ENCODE assay signal across 2 cellular contexts in the genomic region with DNA sequence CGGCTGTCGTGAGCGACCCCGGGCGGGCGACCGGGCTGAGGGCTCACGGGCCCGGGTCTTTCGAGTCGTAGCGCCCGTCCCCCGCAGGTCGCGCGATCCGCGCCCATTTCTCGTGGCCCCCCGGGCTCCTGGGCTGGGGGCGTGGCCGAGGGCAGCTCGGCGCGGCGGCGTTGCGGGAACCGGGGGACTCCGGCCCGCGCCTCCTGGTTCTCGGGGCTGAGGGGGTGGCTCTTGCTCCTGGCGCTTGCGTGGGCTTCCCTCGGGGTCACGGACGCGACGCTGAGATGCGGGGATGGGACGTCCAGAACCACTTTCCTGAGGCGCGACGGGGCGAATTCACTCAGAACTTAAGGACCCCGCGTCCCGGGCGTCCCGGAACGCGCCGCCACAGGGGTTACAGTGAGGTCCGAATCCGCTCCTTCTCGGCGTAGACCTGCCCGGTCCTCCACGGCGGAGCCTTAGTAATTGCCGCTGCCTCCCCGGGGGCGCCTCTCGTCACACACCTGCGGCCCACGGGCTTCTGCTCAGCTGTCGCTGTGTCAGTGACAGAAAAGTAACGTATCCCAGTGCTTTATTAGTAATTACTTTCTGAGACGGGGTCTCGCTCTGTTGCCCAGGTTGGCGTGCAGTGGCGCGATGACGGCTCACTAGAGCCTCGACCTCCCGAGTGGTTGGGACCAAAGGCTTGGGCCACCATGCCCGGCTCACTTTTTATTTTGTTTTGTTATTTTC.
TF ChIP-seq lines count a peak whose summit lies in the region.

No MANE protein-coding gene starts in this region.

TF ChIP-seq in SK-N-SH, 30 proteins besides CTCF, POLR2A, EP300 and RAD21:
- TF ChIP-seq, protein P1, sequence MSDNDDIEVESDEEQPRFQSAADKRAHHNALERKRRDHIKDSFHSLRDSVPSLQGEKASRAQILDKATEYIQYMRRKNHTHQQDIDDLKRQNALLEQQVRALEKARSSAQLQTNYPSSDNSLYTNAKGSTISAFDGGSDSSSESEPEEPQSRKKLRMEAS (IDR thresholded peaks at IDR 0.05; ENCODE audit: low read depth), result no peak
- TF ChIP-seq, protein P2, sequence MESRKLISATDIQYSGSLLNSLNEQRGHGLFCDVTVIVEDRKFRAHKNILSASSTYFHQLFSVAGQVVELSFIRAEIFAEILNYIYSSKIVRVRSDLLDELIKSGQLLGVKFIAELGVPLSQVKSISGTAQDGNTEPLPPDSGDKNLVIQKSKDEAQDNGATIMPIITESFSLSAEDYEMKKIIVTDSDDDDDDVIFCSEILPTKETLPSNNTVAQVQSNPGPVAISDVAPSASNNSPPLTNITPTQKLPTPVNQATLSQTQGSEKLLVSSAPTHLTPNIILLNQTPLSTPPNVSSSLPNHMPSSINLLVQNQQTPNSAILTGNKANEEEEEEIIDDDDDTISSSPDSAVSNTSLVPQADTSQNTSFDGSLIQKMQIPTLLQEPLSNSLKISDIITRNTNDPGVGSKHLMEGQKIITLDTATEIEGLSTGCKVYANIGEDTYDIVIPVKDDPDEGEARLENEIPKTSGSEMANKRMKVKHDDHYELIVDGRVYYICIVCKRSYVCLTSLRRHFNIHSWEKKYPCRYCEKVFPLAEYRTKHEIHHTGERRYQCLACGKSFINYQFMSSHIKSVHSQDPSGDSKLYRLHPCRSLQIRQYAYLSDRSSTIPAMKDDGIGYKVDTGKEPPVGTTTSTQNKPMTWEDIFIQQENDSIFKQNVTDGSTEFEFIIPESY (IDR thresholded peaks at IDR 0.05; ENCODE audit: borderline replicate concordance, low read depth), result no peak
- TF ChIP-seq POLR2AphosphoS5 (IDR thresholded peaks at IDR 0.05; ENCODE audit: low read depth, low read length) (no peak), MXI1 (IDR thresholded peaks at IDR 0.05; ENCODE audit: low read depth, low read length) (no peak; the same call in 1 of the 2 replicates), CHD2 (IDR thresholded peaks at IDR 0.05; ENCODE audit: low read length, partially characterized antibody) (no peak), SMC3 (IDR thresholded peaks at IDR 0.05; ENCODE audit: low read depth, low read length) (no peak), SIN3A (IDR thresholded peaks at IDR 0.05; ENCODE audit: borderline replicate concordance, low read depth, low read length) (no peak)
- TF ChIP-seq, protein P3, sequence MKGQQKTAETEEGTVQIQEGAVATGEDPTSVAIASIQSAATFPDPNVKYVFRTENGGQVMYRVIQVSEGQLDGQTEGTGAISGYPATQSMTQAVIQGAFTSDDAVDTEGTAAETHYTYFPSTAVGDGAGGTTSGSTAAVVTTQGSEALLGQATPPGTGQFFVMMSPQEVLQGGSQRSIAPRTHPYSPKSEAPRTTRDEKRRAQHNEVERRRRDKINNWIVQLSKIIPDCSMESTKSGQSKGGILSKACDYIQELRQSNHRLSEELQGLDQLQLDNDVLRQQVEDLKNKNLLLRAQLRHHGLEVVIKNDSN (IDR thresholded peaks at IDR 0.05; ENCODE audit: borderline replicate concordance, low read depth), result no peak

TF ChIP-seq in HepG2, 621 proteins besides CTCF, POLR2A, EP300 and RAD21 (continues in another document):
- 0 out of 2 replicates have a peak, but pooled peaks have one; percentile 41 for TF ChIP-seq NKX3-1 (CRISPR knock-in tag; IDR thresholded peaks at IDR 0.05)
- TF ChIP-seq, protein P4, sequence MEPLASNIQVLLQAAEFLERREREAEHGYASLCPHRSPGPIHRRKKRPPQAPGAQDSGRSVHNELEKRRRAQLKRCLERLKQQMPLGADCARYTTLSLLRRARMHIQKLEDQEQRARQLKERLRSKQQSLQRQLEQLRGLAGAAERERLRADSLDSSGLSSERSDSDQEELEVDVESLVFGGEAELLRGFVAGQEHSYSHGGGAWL (CRISPR knock-in tag; IDR thresholded peaks at IDR 0.05), result 0 out of 2 replicates have a peak, but pooled peaks have one; percentile 24
- 0 out of 2 replicates have a peak, but pooled peaks have one; percentile 41 for TF ChIP-seq ZNF235 (CRISPR knock-in tag; IDR thresholded peaks at IDR 0.05; ENCODE audit: borderline replicate concordance)
- no peak for TF ChIP-seq ATAD3A (CRISPR knock-in tag; IDR thresholded peaks at IDR 0.05)
- TF ChIP-seq, protein P5, sequence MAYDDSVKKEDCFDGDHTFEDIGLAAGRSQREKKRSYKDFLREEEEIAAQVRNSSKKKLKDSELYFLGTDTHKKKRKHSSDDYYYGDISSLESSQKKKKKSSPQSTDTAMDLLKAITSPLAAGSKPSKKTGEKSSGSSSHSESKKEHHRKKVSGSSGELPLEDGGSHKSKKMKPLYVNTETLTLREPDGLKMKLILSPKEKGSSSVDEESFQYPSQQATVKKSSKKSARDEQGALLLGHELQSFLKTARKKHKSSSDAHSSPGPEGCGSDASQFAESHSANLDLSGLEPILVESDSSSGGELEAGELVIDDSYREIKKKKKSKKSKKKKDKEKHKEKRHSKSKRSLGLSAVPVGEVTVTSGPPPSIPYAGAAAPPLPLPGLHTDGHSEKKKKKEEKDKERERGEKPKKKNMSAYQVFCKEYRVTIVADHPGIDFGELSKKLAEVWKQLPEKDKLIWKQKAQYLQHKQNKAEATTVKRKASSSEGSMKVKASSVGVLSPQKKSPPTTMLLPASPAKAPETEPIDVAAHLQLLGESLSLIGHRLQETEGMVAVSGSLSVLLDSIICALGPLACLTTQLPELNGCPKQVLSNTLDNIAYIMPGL (CRISPR knock-in tag; IDR thresholded peaks at IDR 0.05; ENCODE audit: borderline replicate concordance in 1 of 2, low read depth in 1 of 2), result 0 out of 4 replicates have a peak, but pooled peaks of 1 of the 2 experiments have one; percentile 14
- TF ChIP-seq AGO2 (optimal IDR thresholded peaks at IDR 0.05; ENCODE audit: low read depth, low read length), result peak; percentile 35
- TF ChIP-seq ZNF232 (CRISPR knock-in tag; IDR thresholded peaks at IDR 0.05; ENCODE audit: borderline replicate concordance), result 0 out of 2 replicates have a peak, but pooled peaks have one; percentile 6
- peak; percentile 47 for TF ChIP-seq YEATS4 (CRISPR knock-in tag; IDR thresholded peaks at IDR 0.05; ENCODE audit: borderline replicate concordance)
- TF ChIP-seq RBFOX2 (IDR thresholded peaks at IDR 0.05; ENCODE audit: low read depth, low read length), result peak; percentile 79
- TF ChIP-seq, protein P6, sequence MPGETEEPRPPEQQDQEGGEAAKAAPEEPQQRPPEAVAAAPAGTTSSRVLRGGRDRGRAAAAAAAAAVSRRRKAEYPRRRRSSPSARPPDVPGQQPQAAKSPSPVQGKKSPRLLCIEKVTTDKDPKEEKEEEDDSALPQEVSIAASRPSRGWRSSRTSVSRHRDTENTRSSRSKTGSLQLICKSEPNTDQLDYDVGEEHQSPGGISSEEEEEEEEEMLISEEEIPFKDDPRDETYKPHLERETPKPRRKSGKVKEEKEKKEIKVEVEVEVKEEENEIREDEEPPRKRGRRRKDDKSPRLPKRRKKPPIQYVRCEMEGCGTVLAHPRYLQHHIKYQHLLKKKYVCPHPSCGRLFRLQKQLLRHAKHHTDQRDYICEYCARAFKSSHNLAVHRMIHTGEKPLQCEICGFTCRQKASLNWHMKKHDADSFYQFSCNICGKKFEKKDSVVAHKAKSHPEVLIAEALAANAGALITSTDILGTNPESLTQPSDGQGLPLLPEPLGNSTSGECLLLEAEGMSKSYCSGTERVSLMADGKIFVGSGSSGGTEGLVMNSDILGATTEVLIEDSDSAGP (CRISPR knock-in tag; IDR thresholded peaks at IDR 0.05; ENCODE audit: borderline replicate concordance), result 0 out of 2 replicates have a peak, but pooled peaks have one; percentile 9
- TF ChIP-seq, protein P7, sequence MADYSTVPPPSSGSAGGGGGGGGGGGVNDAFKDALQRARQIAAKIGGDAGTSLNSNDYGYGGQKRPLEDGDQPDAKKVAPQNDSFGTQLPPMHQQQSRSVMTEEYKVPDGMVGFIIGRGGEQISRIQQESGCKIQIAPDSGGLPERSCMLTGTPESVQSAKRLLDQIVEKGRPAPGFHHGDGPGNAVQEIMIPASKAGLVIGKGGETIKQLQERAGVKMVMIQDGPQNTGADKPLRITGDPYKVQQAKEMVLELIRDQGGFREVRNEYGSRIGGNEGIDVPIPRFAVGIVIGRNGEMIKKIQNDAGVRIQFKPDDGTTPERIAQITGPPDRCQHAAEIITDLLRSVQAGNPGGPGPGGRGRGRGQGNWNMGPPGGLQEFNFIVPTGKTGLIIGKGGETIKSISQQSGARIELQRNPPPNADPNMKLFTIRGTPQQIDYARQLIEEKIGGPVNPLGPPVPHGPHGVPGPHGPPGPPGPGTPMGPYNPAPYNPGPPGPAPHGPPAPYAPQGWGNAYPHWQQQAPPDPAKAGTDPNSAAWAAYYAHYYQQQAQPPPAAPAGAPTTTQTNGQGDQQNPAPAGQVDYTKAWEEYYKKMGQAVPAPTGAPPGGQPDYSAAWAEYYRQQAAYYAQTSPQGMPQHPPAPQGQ (CRISPR knock-in tag; IDR thresholded peaks at IDR 0.05; ENCODE audit: borderline replicate concordance), result no peak
- 0 out of 2 replicates have a peak, but pooled peaks have one; percentile 4 for TF ChIP-seq ZNF672 (CRISPR knock-in tag; IDR thresholded peaks at IDR 0.05)
- TF ChIP-seq, protein P8, sequence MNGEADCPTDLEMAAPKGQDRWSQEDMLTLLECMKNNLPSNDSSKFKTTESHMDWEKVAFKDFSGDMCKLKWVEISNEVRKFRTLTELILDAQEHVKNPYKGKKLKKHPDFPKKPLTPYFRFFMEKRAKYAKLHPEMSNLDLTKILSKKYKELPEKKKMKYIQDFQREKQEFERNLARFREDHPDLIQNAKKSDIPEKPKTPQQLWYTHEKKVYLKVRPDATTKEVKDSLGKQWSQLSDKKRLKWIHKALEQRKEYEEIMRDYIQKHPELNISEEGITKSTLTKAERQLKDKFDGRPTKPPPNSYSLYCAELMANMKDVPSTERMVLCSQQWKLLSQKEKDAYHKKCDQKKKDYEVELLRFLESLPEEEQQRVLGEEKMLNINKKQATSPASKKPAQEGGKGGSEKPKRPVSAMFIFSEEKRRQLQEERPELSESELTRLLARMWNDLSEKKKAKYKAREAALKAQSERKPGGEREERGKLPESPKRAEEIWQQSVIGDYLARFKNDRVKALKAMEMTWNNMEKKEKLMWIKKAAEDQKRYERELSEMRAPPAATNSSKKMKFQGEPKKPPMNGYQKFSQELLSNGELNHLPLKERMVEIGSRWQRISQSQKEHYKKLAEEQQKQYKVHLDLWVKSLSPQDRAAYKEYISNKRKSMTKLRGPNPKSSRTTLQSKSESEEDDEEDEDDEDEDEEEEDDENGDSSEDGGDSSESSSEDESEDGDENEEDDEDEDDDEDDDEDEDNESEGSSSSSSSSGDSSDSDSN (CRISPR knock-in tag; IDR thresholded peaks at IDR 0.05), result peak; percentile 41
- peak; percentile 29 for TF ChIP-seq XRCC5 (optimal IDR thresholded peaks at IDR 0.05; ENCODE audit: low read length)
- peak; percentile 89 for TF ChIP-seq ZNF121 (CRISPR knock-in tag; IDR thresholded peaks at IDR 0.05)
- TF ChIP-seq, protein P9, sequence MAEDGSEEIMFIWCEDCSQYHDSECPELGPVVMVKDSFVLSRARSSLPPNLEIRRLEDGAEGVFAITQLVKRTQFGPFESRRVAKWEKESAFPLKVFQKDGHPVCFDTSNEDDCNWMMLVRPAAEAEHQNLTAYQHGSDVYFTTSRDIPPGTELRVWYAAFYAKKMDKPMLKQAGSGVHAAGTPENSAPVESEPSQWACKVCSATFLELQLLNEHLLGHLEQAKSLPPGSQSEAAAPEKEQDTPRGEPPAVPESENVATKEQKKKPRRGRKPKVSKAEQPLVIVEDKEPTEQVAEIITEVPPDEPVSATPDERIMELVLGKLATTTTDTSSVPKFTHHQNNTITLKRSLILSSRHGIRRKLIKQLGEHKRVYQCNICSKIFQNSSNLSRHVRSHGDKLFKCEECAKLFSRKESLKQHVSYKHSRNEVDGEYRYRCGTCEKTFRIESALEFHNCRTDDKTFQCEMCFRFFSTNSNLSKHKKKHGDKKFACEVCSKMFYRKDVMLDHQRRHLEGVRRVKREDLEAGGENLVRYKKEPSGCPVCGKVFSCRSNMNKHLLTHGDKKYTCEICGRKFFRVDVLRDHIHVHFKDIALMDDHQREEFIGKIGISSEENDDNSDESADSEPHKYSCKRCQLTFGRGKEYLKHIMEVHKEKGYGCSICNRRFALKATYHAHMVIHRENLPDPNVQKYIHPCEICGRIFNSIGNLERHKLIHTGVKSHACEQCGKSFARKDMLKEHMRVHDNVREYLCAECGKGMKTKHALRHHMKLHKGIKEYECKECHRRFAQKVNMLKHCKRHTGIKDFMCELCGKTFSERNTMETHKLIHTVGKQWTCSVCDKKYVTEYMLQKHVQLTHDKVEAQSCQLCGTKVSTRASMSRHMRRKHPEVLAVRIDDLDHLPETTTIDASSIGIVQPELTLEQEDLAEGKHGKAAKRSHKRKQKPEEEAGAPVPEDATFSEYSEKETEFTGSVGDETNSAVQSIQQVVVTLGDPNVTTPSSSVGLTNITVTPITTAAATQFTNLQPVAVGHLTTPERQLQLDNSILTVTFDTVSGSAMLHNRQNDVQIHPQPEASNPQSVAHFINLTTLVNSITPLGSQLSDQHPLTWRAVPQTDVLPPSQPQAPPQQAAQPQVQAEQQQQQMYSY (CRISPR knock-in tag; IDR thresholded peaks at IDR 0.05), result peak; percentile 53; the same call in 1 of the 2 replicates
- TF ChIP-seq, protein P10, sequence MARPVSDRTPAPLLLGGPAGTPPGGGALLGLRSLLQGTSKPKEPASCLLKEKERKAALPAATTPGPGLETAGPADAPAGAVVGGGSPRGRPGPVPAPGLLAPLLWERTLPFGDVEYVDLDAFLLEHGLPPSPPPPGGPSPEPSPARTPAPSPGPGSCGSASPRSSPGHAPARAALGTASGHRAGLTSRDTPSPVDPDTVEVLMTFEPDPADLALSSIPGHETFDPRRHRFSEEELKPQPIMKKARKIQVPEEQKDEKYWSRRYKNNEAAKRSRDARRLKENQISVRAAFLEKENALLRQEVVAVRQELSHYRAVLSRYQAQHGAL (CRISPR knock-in tag; IDR thresholded peaks at IDR 0.05; ENCODE audit: not compliant biosample characterization), result peak; percentile 6
- no peak for TF ChIP-seq ADNP (CRISPR knock-in tag; IDR thresholded peaks at IDR 0.05)
- 0 out of 2 replicates have a peak, but pooled peaks have one; percentile 16 for TF ChIP-seq ZNF143 (CRISPR knock-in tag; IDR thresholded peaks at IDR 0.05)
- 0 out of 2 replicates have a peak, but pooled peaks have one; percentile 12 for TF ChIP-seq NFKB2 (CRISPR knock-in tag; IDR thresholded peaks at IDR 0.05; ENCODE audit: borderline replicate concordance)
- no peak for TF ChIP-seq MED13 (CRISPR knock-in tag; IDR thresholded peaks at IDR 0.05)
- peak; percentile 2; the same call in 1 of the 2 replicates for TF ChIP-seq ZFX (CRISPR knock-in tag; IDR thresholded peaks at IDR 0.05; ENCODE audit: low read depth)
- TF ChIP-seq KMT2A (CRISPR knock-in tag; IDR thresholded peaks at IDR 0.05), result 0 out of 2 replicates have a peak, but pooled peaks have one; percentile 19
- TF ChIP-seq, protein P11, sequence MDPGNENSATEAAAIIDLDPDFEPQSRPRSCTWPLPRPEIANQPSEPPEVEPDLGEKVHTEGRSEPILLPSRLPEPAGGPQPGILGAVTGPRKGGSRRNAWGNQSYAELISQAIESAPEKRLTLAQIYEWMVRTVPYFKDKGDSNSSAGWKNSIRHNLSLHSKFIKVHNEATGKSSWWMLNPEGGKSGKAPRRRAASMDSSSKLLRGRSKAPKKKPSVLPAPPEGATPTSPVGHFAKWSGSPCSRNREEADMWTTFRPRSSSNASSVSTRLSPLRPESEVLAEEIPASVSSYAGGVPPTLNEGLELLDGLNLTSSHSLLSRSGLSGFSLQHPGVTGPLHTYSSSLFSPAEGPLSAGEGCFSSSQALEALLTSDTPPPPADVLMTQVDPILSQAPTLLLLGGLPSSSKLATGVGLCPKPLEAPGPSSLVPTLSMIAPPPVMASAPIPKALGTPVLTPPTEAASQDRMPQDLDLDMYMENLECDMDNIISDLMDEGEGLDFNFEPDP (CRISPR knock-in tag; conservative IDR thresholded peaks at IDR 0.05), result 0 out of 2 replicates have a peak, but pooled peaks have one; percentile 91
- 0 out of 2 replicates have a peak, but pooled peaks have one; percentile 14 for TF ChIP-seq ZNF777 (CRISPR knock-in tag; IDR thresholded peaks at IDR 0.05)
- TF ChIP-seq HHEX (CRISPR knock-in tag; IDR thresholded peaks at IDR 0.05), result no peak
